ENCODE assay signal across 19 cellular contexts in genomic region chr11:75821202-75821601, GRCh38. TPM values are rescaled to one million over a fixed set of nuclear protein-coding genes. Genes with fewer than 3 reads are reported as not detected.
DNase-seq lines count a peak whose midpoint lies in the region; ATAC-seq, FAIRE-seq and TF ChIP-seq lines count a peak whose summit lies in the region.
"Had no signal": no experiment of that assay in that cellular context is flagged by ENCODE, and none has a peak within 500 bp of the region (broad histone marks: within the 10 kb centered on the region; RNA-seq: fewer than 3 reads in every experiment).

No MANE protein-coding gene starts in this region.

- no TSS peak for BruUV-seq in MCF 10A (replicated peaks; lab: Mats Ljungman, UMichigan)
- no TSS peak for BruUV-seq in mammary epithelial cell (replicated peaks; lab: Mats Ljungman, UMichigan)

- TF ChIP-seq POLR2A in H54 (IDR thresholded peaks at IDR 0.05; ENCODE audit: low read depth, low read length): no peak

- H3K4me3 ChIP-seq in mammary epithelial cell (replicated peaks in 1 of 3; ENCODE audit: insufficient read depth in 1 of 3, low read depth in 2 of 3, low read length in 3 of 3): no peak overlapping the region
- no peak overlapping the region for H3K4me3 ChIP-seq in SU-DHL-6 (ENCODE audit: insufficient read depth, low read length, poor library complexity, severe bottlenecking)
- H3K4me3 ChIP-seq: PC-9 had no signal

- intact Hi-C loops in MCF 10A (cut with micrococcal nuclease): no loop called here
- intact Hi-C loops in mammary epithelial cell (cut with micrococcal nuclease): no loop called here

- no peaks in the 10 kb centered on the region for H3K9me2 ChIP-seq in SU-DHL-6 (replicated peaks; ENCODE audit: insufficient read depth, low read length)

- H3K79me2 ChIP-seq in mammary epithelial cell (ENCODE audit: insufficient read depth, low read length) (peaks cover 57% of the 10 kb centered on the region), SU-DHL-6 (ENCODE audit: insufficient read depth, low read length) (peaks cover 93% of the 10 kb centered on the region)

- peaks cover 12% of the 10 kb centered on the region for H3K4me1 ChIP-seq in mammary epithelial cell (ENCODE audit: insufficient read depth, low read length)
- H3K4me1 ChIP-seq: BE2C had no signal

- CTCF ChIA-PET in MCF 10A (lab: Yijun Ruan, JAX) (no interaction called here), mammary epithelial cell (lab: Charles Lee; ENCODE audit: low non-redundant PET) (no interaction called here)

- POLR2A ChIA-PET in MCF 10A (lab: Yijun Ruan, JAX): interaction anchor here (0.6 to 1.4 kb wide), 2 partner anchors 19 to 50 kb away, joined by 3 to 6 read pairs; no protein-coding TSS in a partner anchor

- no peaks in the 10 kb centered on the region for H3K36me3 ChIP-seq in mammary epithelial cell (ENCODE audit: insufficient read depth, low read length)
- 0 out of 2 replicates have a peak, but pooled peaks cover 4% of the 10 kb centered on the region for H3K36me3 ChIP-seq in SU-DHL-6 (ENCODE audit: low read length)
- H3K36me3 ChIP-seq: BE2C had no signal

- ATAC-seq in memory B cell (ENCODE audit: low read depth): no peak
- ATAC-seq in HG03097 (IDR thresholded peaks at IDR 0.05; ENCODE audit: low FRiP score, unreplicated experiment): no peak
- ATAC-seq in HG03442 (IDR thresholded peaks at IDR 0.05; ENCODE audit: unreplicated experiment): no peak

- H3K9ac ChIP-seq in mammary epithelial cell (ENCODE audit: insufficient read depth, low read length) (no peak overlapping the region), SU-DHL-6 (ENCODE audit: low read length) (no peak overlapping the region)

- no peaks in the 10 kb centered on the region for H4K20me1 ChIP-seq in mammary epithelial cell (ENCODE audit: insufficient read depth, low read length)
- H4K20me1 ChIP-seq in SU-DHL-6 (ENCODE audit: low read depth, low read length): no peaks in the 10 kb centered on the region

- H2AFZ ChIP-seq in mammary epithelial cell (ENCODE audit: low read depth, low read length) (no peak overlapping the region), SU-DHL-6 (ENCODE audit: low read depth, low read length, severe bottlenecking) (no peak overlapping the region)
- H2AFZ ChIP-seq: PC-9 had no signal

- H3K4me3 Mint-ChIP-seq in MCF 10A (ENCODE audit: unreplicated experiment) (no peak overlapping the region), memory B cell (peak overlapping the region; percentile 19)
- H3K4me3 Mint-ChIP-seq: CD4-positive, alpha-beta T cell had no signal

- WGBS in mammary epithelial cell (ENCODE audit: low coverage, missing lambda C conversion rate): 86% methylated on average over 5 of the region's 5 CpGs

- peaks cover 12% of the 10 kb centered on the region for H3K4me1 Mint-ChIP-seq in MCF 10A (ENCODE audit: insufficient read depth, unreplicated experiment)
- peaks cover 41% of the 10 kb centered on the region for H3K4me1 Mint-ChIP-seq in memory B cell

- DNase-seq in MCF 10A (ENCODE audit: unreplicated experiment) (no peak), mammary epithelial cell (no peak), memory B cell (ENCODE audit: low spot score in 2 of 2) (no peak), H54 (ENCODE audit: insufficient read length, low spot score) (no peak)
- DNase-seq in activated effector memory CD4-positive, alpha-beta T cell treated with anti-CD3 and anti-CD28 coated beads, Interleukin-2, amount 50 U/mL, for 16 hours: no peak
- DNase-seq: 8988T; BE2C; Caco-2; CD4-positive, alpha-beta T cell; GF-D8; NCI-H1417; NCI-H187; NCI-H524; NCI-H82 had no signal

- no peaks in the 10 kb centered on the region for H3K9me3 ChIP-seq in mammary epithelial cell (replicated peaks; ENCODE audit: insufficient read depth, low read length)
- no peaks in the 10 kb centered on the region for H3K9me3 ChIP-seq in SU-DHL-6 (ENCODE audit: insufficient read depth, low read length)
- H3K9me3 ChIP-seq: BE2C, Caco-2 had no signal

- in situ Hi-C loops in mammary epithelial cell (cut with MboI; ENCODE audit: low sequenced_read_pairs in 2 of 2): no loop called here

- H3K27ac ChIP-seq in mammary epithelial cell (ENCODE audit: insufficient read depth, low read depth, low read length) (no peak overlapping the region), SU-DHL-6 (ENCODE audit: low read depth, low read length) (peak overlapping the region; percentile 97)
- H3K27ac ChIP-seq: PC-9 had no signal

- TF ChIP-seq CTCF in MCF 10A (IDR thresholded peaks at IDR 0.05; ENCODE audit: unreplicated experiment): no peak
- TF ChIP-seq CTCF in mammary epithelial cell (conservative IDR thresholded peaks at IDR 0.05 in 1 of 2, IDR thresholded peaks at IDR 0.05 in 1 of 2; ENCODE audit: extremely low read depth in 1 of 2, insufficient read depth in 1 of 2, low read depth in 1 of 2, low read length in 2 of 2): no peak
- TF ChIP-seq CTCF in SU-DHL-6 (IDR thresholded peaks at IDR 0.05; ENCODE audit: insufficient read depth, low read length, poor library complexity, severe bottlenecking): no peak

- H3K36me3 Mint-ChIP-seq in MCF 10A (ENCODE audit: insufficient read depth, unreplicated experiment) (peaks cover 10% of the 10 kb centered on the region), memory B cell (peaks cover 17% of the 10 kb centered on the region)

- peak overlapping the region; percentile 12 for H3K27ac Mint-ChIP-seq in MCF 10A (ENCODE audit: low read depth, unreplicated experiment)
- H3K27ac Mint-ChIP-seq in memory B cell: peak overlapping the region; percentile 94
- H3K27ac Mint-ChIP-seq: CD4-positive, alpha-beta T cell had no signal

- peaks cover 36% of the 10 kb centered on the region for H3F3A ChIP-seq in SU-DHL-6 (ENCODE audit: insufficient read depth)

- no peaks in the 10 kb centered on the region for H3K27me3 Mint-ChIP-seq in MCF 10A (ENCODE audit: insufficient read depth, unreplicated experiment)
- no peaks in the 10 kb centered on the region for H3K27me3 Mint-ChIP-seq in memory B cell
- H3K27me3 Mint-ChIP-seq: CD4-positive, alpha-beta T cell had no signal

- no peaks in the 10 kb centered on the region for H3K27me3 ChIP-seq in mammary epithelial cell (ENCODE audit: insufficient read depth, low read length)
- no peaks in the 10 kb centered on the region for H3K27me3 ChIP-seq in SU-DHL-6 (ENCODE audit: low read length)
- H3K27me3 ChIP-seq: BE2C had no signal

- H3K4me2 ChIP-seq in mammary epithelial cell (ENCODE audit: insufficient read depth, low read depth, low read length): no peak overlapping the region
- no peak overlapping the region for H3K4me2 ChIP-seq in SU-DHL-6 (ENCODE audit: low read depth, low read length, poor library complexity, severe bottlenecking)
- H3K4me2 ChIP-seq: PC-9 had no signal

- dilution Hi-C loops in mammary epithelial cell (cut with HindIII; ENCODE audit: low sequenced_read_pairs): no loop called here

- no peak for FAIRE-seq in H54 (lab: Jason Lieb, UNC)
- FAIRE-seq: HTR-8/SVneo had no signal

- no peaks in the 10 kb centered on the region for H3K9me3 Mint-ChIP-seq in MCF 10A (ENCODE audit: unreplicated experiment)
- H3K9me3 Mint-ChIP-seq in memory B cell: no peaks in the 10 kb centered on the region
- H3K9me3 Mint-ChIP-seq: CD4-positive, alpha-beta T cell had no signal

RNA-seq across cellular contexts. Expression of gene UVRAG, which starts 6.2 kb away (rescaled TPM):
- total RNA-seq in MCF 10A (2022): 12.4 and 16.1 TPM in 2 replicates
- 10 to 100 TPM; 17.5 to 20.4 TPM for total RNA-seq in mammary epithelial cell
- polyA plus RNA-seq in mammary epithelial cell: 6.9 TPM
- 18.1 TPM for polyA minus RNA-seq in mammary epithelial cell

RNA-seq across cellular contexts. Expression of gene DGAT2, which starts 52.6 kb away (rescaled TPM):
- 6.4 and 7.3 TPM in 2 replicates for total RNA-seq in MCF 10A (2022)
- total RNA-seq in mammary epithelial cell: 1 to 10 TPM; 2.0 to 2.6 TPM
- polyA plus RNA-seq in mammary epithelial cell: 2.4 TPM
- polyA minus RNA-seq in mammary epithelial cell: 0.72 TPM
